12 cellular contexts compared by ENCODE assay signal in the genomic region with DNA sequence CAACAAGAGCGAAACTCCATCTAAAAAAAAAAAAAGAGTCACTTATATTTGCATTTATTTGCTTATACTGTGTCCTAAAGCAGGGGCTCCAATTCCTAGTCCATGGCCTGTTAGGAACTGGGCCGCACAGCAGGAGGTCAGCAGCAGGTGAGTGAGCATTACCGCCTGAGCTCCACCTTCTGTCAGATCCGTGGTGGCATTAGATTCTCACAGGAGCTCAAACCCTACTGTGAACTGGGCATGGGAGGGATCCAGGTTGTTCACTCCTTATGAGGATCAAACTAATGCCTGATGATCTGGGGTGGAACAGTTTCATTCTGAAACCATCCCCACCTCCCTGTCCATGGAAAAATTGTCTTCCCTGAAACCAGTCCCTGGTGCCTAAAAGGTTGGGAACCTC. TPM values are rescaled to one million over a fixed set of nuclear protein-coding genes. Genes with fewer than 3 reads are reported as not detected.
DNase-seq lines count a peak whose midpoint lies in the region; ATAC-seq, FAIRE-seq and TF ChIP-seq lines count a peak whose summit lies in the region.
"Had no signal": no experiment of that assay in that cellular context is flagged by ENCODE, and none has a peak within 500 bp of the region (broad histone marks: within the 10 kb centered on the region; RNA-seq: fewer than 3 reads in every experiment).

No MANE protein-coding gene starts in this region.

- no peak for FAIRE-seq in RCC 7860 (lab: Jason Lieb, UNC)

- H3K4me1 ChIP-seq in Peyer's patch: peaks cover 0 to 47% (median 13%) of the 10 kb centered on the region in 4 donors
- H3K4me1 ChIP-seq in gastroesophageal sphincter: peaks cover 39 to 81% (median 61%) of the 10 kb centered on the region in 3 donors

- 50 to 71% methylated on average over 1 of the region's 4 CpGs for WGBS in gastroesophageal sphincter (ENCODE audit: low coverage in 1 of 2), 2 donors

- no peak for TF ChIP-seq EP300 in gastroesophageal sphincter (IDR thresholded peaks at IDR 0.05)

- no peak for TF ChIP-seq CTCF in Peyer's patch (IDR thresholded peaks at IDR 0.05)
- TF ChIP-seq CTCF in gastroesophageal sphincter (IDR thresholded peaks at IDR 0.05): no peak

- ATAC-seq in GM18873 (IDR thresholded peaks at IDR 0.05; ENCODE audit: low FRiP score, unreplicated experiment) (peak; percentile 10), gastroesophageal sphincter (no peak), HG03469 (IDR thresholded peaks at IDR 0.05; ENCODE audit: unreplicated experiment) (no peak), GM19452 (IDR thresholded peaks at IDR 0.05; ENCODE audit: unreplicated experiment) (no peak), HG02763 (IDR thresholded peaks at IDR 0.05; ENCODE audit: unreplicated experiment) (no peak)

- H3K9me3 ChIP-seq in Peyer's patch (no peaks in the 10 kb centered on the region), gastroesophageal sphincter (no peaks in the 10 kb centered on the region)

- DNase-seq in Peyer's patch: no peak
- DNase-seq in RCC 7860 (ENCODE audit: low spot score): no peak
- DNase-seq: activated CD4-positive, alpha-beta memory T cell treated with anti-CD3 and anti-CD28 coated beads, Interleukin-2, amount 10 ng/mL, durations not matched to agents 7 days and 5 days; activated naive CD8-positive, alpha-beta T cell treated with anti-CD3 and anti-CD28 coated beads, Interleukin-2, amount 10 ng/mL, durations not matched to agents 7 days and 5 days; CD4-positive, CD25-positive, alpha-beta regulatory T cell; NCI-H1930 had no signal

- TF ChIP-seq POLR2A in Peyer's patch (IDR thresholded peaks at IDR 0.05): no peak
- TF ChIP-seq POLR2A in gastroesophageal sphincter (IDR thresholded peaks at IDR 0.05): no peak

- H3K27ac ChIP-seq in Peyer's patch (peak overlapping the region; percentile 56 to 72 (median 66)), gastroesophageal sphincter (peak overlapping the region; percentile 85 to 97 (median 92)), skin epidermis (peak overlapping the region in 19 of 21 experiments; percentile 20 to 84 (median 64))

- no peak overlapping the region for H3K4me3 ChIP-seq in Peyer's patch
- no peak overlapping the region for H3K4me3 ChIP-seq in gastroesophageal sphincter
- H3K4me3 ChIP-seq in skin epidermis: no peak overlapping the region

- H3K36me3 ChIP-seq in Peyer's patch: no peaks in the 10 kb centered on the region
- H3K36me3 ChIP-seq in gastroesophageal sphincter: peaks cover 0 to 4% of the 10 kb centered on the region in 2 donors

- H3K27me3 ChIP-seq in Peyer's patch (no peaks in the 10 kb centered on the region), gastroesophageal sphincter (no peaks in the 10 kb centered on the region)

RNA-seq across cellular contexts. Expression of a gene that starts 24.9 kb away (rescaled TPM):
- total RNA-seq in Peyer's patch (10 to 100 TPM in 1 of 4 donors, 1 to 10 TPM in 3; 4.6 to 18.2 (median 6.6) TPM), gastroesophageal sphincter (10 to 100 TPM; 22.1 to 58.7 (median 53.8) TPM)

RNA-seq across cellular contexts. Expression of a gene that starts 45.2 kb away (rescaled TPM):
- total RNA-seq in Peyer's patch (10 to 100 TPM in 2 of 4 donors, 1 to 10 TPM in 2; 5.9 to 39.6 (median 12.9) TPM), gastroesophageal sphincter (10 to 100 TPM in 1 of 4 donors, 1 to 10 TPM in 3; 7.0 to 14.5 (median 8.6) TPM)
